Comparison of ENCODE assay signal across 22 cellular contexts in genomic region chr9:25048098-25048497, GRCh38.
"Had no signal": no experiment of that assay in that cellular context is flagged by ENCODE, and none has a peak within 500 bp of the region (broad histone marks: within the 10 kb centered on the region; RNA-seq: fewer than 3 reads in every experiment).

No MANE protein-coding gene starts in this region.

- ATAC-seq: effector memory CD8-positive, alpha-beta T cell; esophagus mucosa; gastrocnemius medialis; heart right ventricle; left cardiac atrium; left lung; left ventricle myocardium superior; lower lobe of right lung had no signal

- H3K36me3 ChIP-seq: colonic mucosa, esophagus squamous epithelium, gastrocnemius medialis, heart right ventricle, left lung, lower lobe of right lung had no signal

- H3K9me3 ChIP-seq: colonic mucosa, gastrocnemius medialis, lower lobe of right lung had no signal

- H3K27me3 ChIP-seq: colonic mucosa, esophagus squamous epithelium, gastrocnemius medialis, heart right ventricle, left lung had no signal

- H3K27ac ChIP-seq: colonic mucosa, epithelial cell of prostate, esophagus squamous epithelium, gastrocnemius medialis, heart right ventricle, left lung, lower lobe of right lung had no signal

- H3K4me3 ChIP-seq: colonic mucosa, esophagus squamous epithelium, gastrocnemius medialis, heart right ventricle, left lung, lower lobe of right lung had no signal

- DNase-seq: colonic mucosa; cortex of kidney; effector CD8-positive, alpha-beta T cell; effector memory CD8-positive, alpha-beta T cell; endodermal cell; erythroblast; esophagus squamous epithelium; foreskin fibroblast; foreskin melanocyte; gastrocnemius medialis; glutamatergic neuron; head of caudate nucleus; heart right ventricle; hippocampal formation; left cardiac atrium; left lung; left ventricle myocardium superior; lower lobe of right lung; mesendoderm; midbrain had no signal

- H3K4me1 ChIP-seq: colonic mucosa, esophagus squamous epithelium, gastrocnemius medialis, heart right ventricle, left lung, lower lobe of right lung had no signal
